ENCODE assay signal across 8 cellular contexts in genomic region chr7:150357277-150357676, GRCh38. TPM values are rescaled to one million over a fixed set of nuclear protein-coding genes. Genes with fewer than 3 reads are reported as not detected.
A peak's percentile ranks its signal among the peaks of the same experiment; 100 is the strongest.
DNase-seq lines count a peak whose midpoint lies in the region; ATAC-seq and TF ChIP-seq lines count a peak whose summit lies in the region.

No MANE protein-coding gene starts in this region.

- TF ChIP-seq CTCF in omental fat pad (IDR thresholded peaks at IDR 0.05): no peak

- DNase-seq in DMS 273 (lab: John Stamatoyannopoulos, UW; ENCODE audit: unreplicated experiment) (peak; percentile 95), RPMI7951 (ENCODE audit: low read depth) (peak; percentile 47), omental fat pad (ENCODE audit: low spot score) (no peak), EL (no peak)
- DNase-seq in activated naive CD4-positive, alpha-beta T cell treated with anti-CD3 and anti-CD28 coated beads, Interleukin-2, amount 50 U/mL, for 16 hours: peak; percentile 69
- DNase-seq in stimulated activated CD8-positive, alpha-beta memory T cell treated with anti-CD3 and anti-CD28 coated beads, Interleukin-15, amount 100 ng/mL, for 24 hours (ENCODE audit: low read depth): peak; percentile 21

- peak; percentile 54 for ATAC-seq in HG02852 (IDR thresholded peaks at IDR 0.05; ENCODE audit: unreplicated experiment)
- no peak for ATAC-seq in omental fat pad (ENCODE audit: low FRiP score)
- no peak for ATAC-seq in GM19328 (IDR thresholded peaks at IDR 0.05; ENCODE audit: unreplicated experiment)

RNA-seq across cellular contexts. Expression of gene REPIN1, which starts 11.3 kb away (rescaled TPM):
- 28.2 and 49.3 TPM in 2 replicates for total RNA-seq in RPMI7951 (2014; rRNA removed; shearing (Covaris generic))
- total RNA-seq in omental fat pad: 10 to 100 TPM; 40.6 to 55.7 (median 49.3) TPM

RNA-seq across cellular contexts. Expression of gene RARRES2, which starts 15.8 kb away (rescaled TPM):
- total RNA-seq in RPMI7951 (2014; rRNA removed; shearing (Covaris generic)): 1.4 TPM in 1 of 2 replicates, not detected in the other
- total RNA-seq in omental fat pad: 100 to 1,000 TPM in 3 of 4 donors, 10 to 100 TPM in 1; 93.9 to 433 (median 218) TPM

RNA-seq across cellular contexts. Expression of gene ZNF775, which starts 21.9 kb away (rescaled TPM):
- total RNA-seq in RPMI7951 (2014; rRNA removed; shearing (Covaris generic)): 1.8 and 3.4 TPM in 2 replicates
- total RNA-seq in omental fat pad: 1 to 10 TPM in 3 of 4 donors, under 1 TPM in 1; 0.72 to 4.4 (median 1.4) TPM

RNA-seq across cellular contexts. Expression of gene ACTR3C, which starts 33.9 kb away (rescaled TPM):
- 9.7 and 18.1 TPM in 2 replicates for total RNA-seq in RPMI7951 (2014; rRNA removed; shearing (Covaris generic))
- total RNA-seq in omental fat pad: 10 to 100 TPM in 1 of 4 donors, 1 to 10 TPM in 3; 1.1 to 12.9 (median 4.9) TPM

RNA-seq across cellular contexts. Expression of gene LRRC61, which starts 34.1 kb away (rescaled TPM):
- total RNA-seq in RPMI7951 (2014; rRNA removed; shearing (Covaris generic)): 7.9 and 9.5 TPM in 2 replicates
- 10 to 100 TPM in 1 of 4 donors, 1 to 10 TPM in 3; 3.2 to 13.4 (median 8.6) TPM for total RNA-seq in omental fat pad

Comparison
In these comparisons a context has a peak if more than half of its experiments do, and no peak if none do; other contexts are left out.
1. DNase-seq: peak in DMS 273 (single experiment), RPMI7951 (single experiment), activated naive CD4-positive, alpha-beta T cell treated with anti-CD3 and anti-CD28 coated beads, Interleukin-2, amount 50 U/mL, for 16 hours (single experiment) and stimulated activated CD8-positive, alpha-beta memory T cell treated with anti-CD3 and anti-CD28 coated beads, Interleukin-15, amount 100 ng/mL, for 24 hours (single experiment); none in omental fat pad (single experiment) and EL (single experiment).
2. RNA of gene RARRES2, which starts 15.8 kb away (total RNA-seq): 93.9 to 433 TPM in omental fat pad; 1.4 TPM in RPMI7951; every median in the first group is over 10 times any median in the second.